In the genomic region with DNA sequence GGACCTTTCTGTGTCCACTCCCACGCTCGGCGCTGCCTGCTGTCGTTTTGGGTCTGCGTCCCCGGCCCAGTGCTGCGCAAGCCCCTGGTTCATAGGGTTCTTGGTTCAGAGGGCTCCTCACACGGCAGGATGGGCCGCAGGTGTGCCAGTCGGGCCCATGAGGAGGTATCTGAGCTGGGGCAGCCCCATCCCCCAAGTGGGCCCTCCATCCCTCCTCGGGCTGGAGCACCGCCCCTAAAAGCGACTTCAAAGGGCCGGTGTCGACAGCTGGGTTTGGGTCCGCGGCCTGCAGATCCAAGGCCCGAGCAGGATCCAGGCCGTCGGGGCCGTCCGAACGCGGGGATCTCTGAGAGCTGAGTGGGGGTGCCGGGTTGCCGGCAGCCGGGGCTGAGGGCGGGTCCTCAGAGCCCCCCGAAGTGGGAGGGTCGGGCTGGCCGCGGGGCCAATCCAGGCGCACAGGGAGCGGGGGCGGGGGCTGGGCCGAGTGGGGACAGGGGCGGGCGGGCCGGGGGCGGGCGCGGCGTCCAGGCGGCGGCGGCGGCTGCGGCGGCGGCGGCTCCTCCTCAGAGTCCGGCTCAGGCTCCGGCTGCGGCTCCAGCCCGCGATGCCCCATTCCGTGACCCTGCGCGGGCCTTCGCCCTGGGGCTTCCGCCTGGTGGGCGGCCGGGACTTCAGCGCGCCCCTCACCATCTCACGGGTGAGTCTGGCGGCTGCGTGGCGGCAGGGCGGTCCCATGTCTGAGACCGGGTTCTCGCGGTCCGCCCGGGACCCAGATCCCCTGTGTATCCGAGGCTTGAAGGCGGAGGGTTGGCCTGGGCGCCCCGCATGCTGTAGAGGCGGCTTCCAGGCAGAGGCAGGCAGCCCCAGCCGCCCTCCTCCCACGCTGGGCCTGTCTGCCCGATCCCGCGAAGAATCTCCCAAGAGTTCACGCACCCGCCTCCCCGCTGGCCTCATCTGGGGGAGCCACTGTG, we compare ENCODE assay signal across 8 cellular contexts. TPM values are rescaled to one million over a fixed set of nuclear protein-coding genes. Genes with fewer than 3 reads are reported as not detected.
DNase-seq lines count a peak whose midpoint lies in the region; ATAC-seq, FAIRE-seq and TF ChIP-seq lines count a peak whose summit lies in the region.

A gene with protein sequence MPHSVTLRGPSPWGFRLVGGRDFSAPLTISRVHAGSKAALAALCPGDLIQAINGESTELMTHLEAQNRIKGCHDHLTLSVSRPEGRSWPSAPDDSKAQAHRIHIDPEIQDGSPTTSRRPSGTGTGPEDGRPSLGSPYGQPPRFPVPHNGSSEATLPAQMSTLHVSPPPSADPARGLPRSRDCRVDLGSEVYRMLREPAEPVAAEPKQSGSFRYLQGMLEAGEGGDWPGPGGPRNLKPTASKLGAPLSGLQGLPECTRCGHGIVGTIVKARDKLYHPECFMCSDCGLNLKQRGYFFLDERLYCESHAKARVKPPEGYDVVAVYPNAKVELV (plus strand): TSS at position 566 of the 971 bp plus-strand sequence. CDS start 39 bp downstream, at position 605.

- intact Hi-C loops in left ventricle myocardium superior (cut with micrococcal nuclease), result no loop called here

- H3K4me3 ChIP-seq in retinal pigment epithelial cell (ENCODE audit: low read length), result peak within 1 kb of the TSS; percentile 67

- ATAC-seq in left ventricle myocardium superior (peak; percentile 34), GM19328 (IDR thresholded peaks at IDR 0.05; ENCODE audit: unreplicated experiment) (no peak), GM21737 (IDR thresholded peaks at IDR 0.05; ENCODE audit: unreplicated experiment) (no peak)

- no peak for FAIRE-seq in GM12891 (lab: Jason Lieb, UNC)

- no peak for TF ChIP-seq CTCF in retinal pigment epithelial cell (conservative IDR thresholded peaks at IDR 0.05; ENCODE audit: low read depth, low read length)

- TF ChIP-seq POLR2A in GM12891 (IDR thresholded peaks at IDR 0.05; ENCODE audit: low read depth, low read length), result no peak

- DNase-seq in GM12891 (ENCODE audit: insufficient read length, low spot score) (peak; percentile 11), left ventricle myocardium superior (peak; percentile 60), retinal pigment epithelial cell (ENCODE audit: low read depth) (no peak), COLO668 (lab: John Stamatoyannopoulos, UW; ENCODE audit: unreplicated experiment) (no peak), NCI-H2107 (lab: John Stamatoyannopoulos, UW) (no peak)
- peak; percentile 54 for DNase-seq in activated CD8-positive, alpha-beta memory T cell treated with anti-CD3 and anti-CD28 coated beads, Interleukin-2, amount 50 U/mL, for 48 hours

TF ChIP-seq in GM12891, 5 proteins besides CTCF, POLR2A, EP300 and RAD21:
- TF ChIP-seq POU2F2 (IDR thresholded peaks at IDR 0.05; ENCODE audit: low read depth, low read length) (no peak), POLR2AphosphoS5 (IDR thresholded peaks at IDR 0.05; ENCODE audit: low read depth, low read length) (no peak), SPI1 (IDR thresholded peaks at IDR 0.05; ENCODE audit: low read depth, low read length) (no peak), PAX5 (IDR thresholded peaks at IDR 0.05; ENCODE audit: insufficient read depth, low read length, severe bottlenecking) (no peak)

RNA-seq across cellular contexts. Expression of the gene that starts here (rescaled TPM):
- polyA plus RNA-seq in GM12891 (2012; ENCODE audit: low read depth, missing spikeins), result 0.74 TPM
- total RNA-seq in left ventricle myocardium superior, result 3.8 TPM

Comparison
In these comparisons a context has a peak if more than half of its experiments do, and no peak if none do; other contexts are left out.
1. DNase-seq: peak in GM12891 (single experiment), activated CD8-positive, alpha-beta memory T cell treated with anti-CD3 and anti-CD28 coated beads, Interleukin-2, amount 50 U/mL, for 48 hours (single experiment) and left ventricle myocardium superior (single experiment); none in retinal pigment epithelial cell (single experiment), COLO668 (single experiment) and NCI-H2107 (single experiment).